40 cellular contexts compared by ENCODE assay signal in the genomic region with DNA sequence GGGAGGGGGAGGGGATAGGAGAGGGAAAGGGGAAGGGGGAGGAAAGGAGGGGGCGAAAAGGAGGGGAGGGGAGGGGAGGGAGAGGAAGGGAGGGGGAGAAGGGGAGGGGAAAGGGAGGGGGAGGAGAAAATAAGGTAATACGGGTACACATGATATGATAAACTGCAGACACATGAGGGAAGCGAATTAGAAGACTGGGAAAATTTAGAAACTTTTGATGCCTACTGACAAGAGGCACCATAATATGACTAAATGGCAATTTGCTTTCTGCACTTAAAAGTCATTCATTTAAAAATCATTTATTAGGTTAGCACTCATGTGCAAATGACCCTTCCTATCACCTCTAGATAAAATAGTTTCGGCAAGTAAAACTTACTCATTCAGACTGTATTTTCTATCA.
"Had no signal": no experiment of that assay in that cellular context is flagged by ENCODE, and none has a peak within 500 bp of the region (broad histone marks: within the 10 kb centered on the region; RNA-seq: fewer than 3 reads in every experiment).

No MANE protein-coding gene starts in this region.

- H3K4me3 ChIP-seq: adrenal gland, ascending aorta, body of pancreas, breast epithelium, cardiac muscle cell had no signal

- H3K4me3 Mint-ChIP-seq: activated naive CD4-positive, alpha-beta T cell treated with anti-CD3 and anti-CD28 coated beads for 36 hours; activated naive CD4-positive, alpha-beta T cell treated with anti-CD3 and anti-CD28 coated beads, Interleukin-2, amount 10 ng/mL, durations not matched to agents 7 days and 5 days; activated naive CD4-positive, alpha-beta T cell treated with anti-CD3 and anti-CD28 coated beads, Interleukin-2, amount 50 U/mL, for 24 hours; activated naive CD8-positive, alpha-beta T cell; activated naive CD8-positive, alpha-beta T cell treated with anti-CD3 and anti-CD28 coated beads for 36 hours; activated naive CD8-positive, alpha-beta T cell treated with anti-CD3 and anti-CD28 coated beads, Interleukin-2, amount 10 ng/mL, durations not matched to agents 7 days and 5 days; activated naive CD8-positive, alpha-beta T cell treated with anti-CD3 and anti-CD28 coated beads, Interleukin-2, amount 50 U/mL, for 24 hours; activated T-cell treated with anti-CD3 and anti-CD28 coated beads, Interleukin-2, amount 50 U/mL, for 24 hours; activated T-cell treated with anti-CD3 and anti-CD28 coated beads, Interleukin-2, amount 50 U/mL, for 4 hours; activated T-cell treated with anti-CD3 and anti-CD28 coated beads, Interleukin-2, amount 50 U/mL, for 72 hours; activated T-helper 1 cell treated with anti-CD3 and anti-CD28 coated beads, Interleukin-12 subunit alpha, Interleukin-12 subunit beta, Interleukin-2, Interleukin-4 antibody, amounts not matched to agents 30 ng/mL and 10 ng/mL and 1 ng/mL, durations not matched to agents 14 hours and 24 hours and 36 hours; activated T-helper 17 cell treated with anti-CD3 and anti-CD28 coated beads, Interleukin-2, amount 50 U/mL, for 72 hours; brain; central memory CD8-positive, alpha-beta T cell had no signal

- H3K9me3 ChIP-seq: adrenal gland, ascending aorta, body of pancreas, breast epithelium had no signal

- H3K9me3 Mint-ChIP-seq: activated naive CD4-positive, alpha-beta T cell treated with anti-CD3 and anti-CD28 coated beads for 36 hours; activated naive CD4-positive, alpha-beta T cell treated with anti-CD3 and anti-CD28 coated beads, Interleukin-2, amount 10 ng/mL, durations not matched to agents 7 days and 5 days; activated naive CD4-positive, alpha-beta T cell treated with anti-CD3 and anti-CD28 coated beads, Interleukin-2, amount 50 U/mL, for 24 hours; activated naive CD4-positive, alpha-beta T cell treated with anti-CD3 and anti-CD28 coated beads, Interleukin-2, amount 50 U/mL, for 72 hours; activated naive CD8-positive, alpha-beta T cell treated with anti-CD3 and anti-CD28 coated beads, Interleukin-2, amount 10 ng/mL, durations not matched to agents 7 days and 5 days; activated naive CD8-positive, alpha-beta T cell treated with anti-CD3 and anti-CD28 coated beads, Interleukin-2, amount 50 U/mL, for 24 hours; activated T-cell treated with anti-CD3 and anti-CD28 coated beads, Interleukin-2, amount 50 U/mL, for 24 hours; activated T-cell treated with anti-CD3 and anti-CD28 coated beads, Interleukin-2, amount 50 U/mL, for 4 hours; activated T-cell treated with anti-CD3 and anti-CD28 coated beads, Interleukin-2, amount 50 U/mL, for 72 hours; activated T-helper 1 cell treated with anti-CD3 and anti-CD28 coated beads, Interleukin-12 subunit alpha, Interleukin-12 subunit beta, Interleukin-2, Interleukin-4 antibody, amounts not matched to agents 30 ng/mL and 10 ng/mL and 1 ng/mL, durations not matched to agents 14 hours and 24 hours and 36 hours; activated T-helper 17 cell treated with anti-CD3 and anti-CD28 coated beads, Interleukin-2, amount 50 U/mL, for 72 hours; activated T-helper 2 cell treated with anti-CD3 and anti-CD28 coated beads, Interferon-gamma antibody, Interleukin-2, Interleukin-4, amounts not matched to agents 10 μg/mL and 5 μg/mL and 100 μg/mL, durations not matched to agents 14 hours and 24 hours and 36 hours; central memory CD8-positive, alpha-beta T cell had no signal

- H3K36me3 ChIP-seq: brain microvascular endothelial cell, breast epithelium, cardiac muscle cell had no signal

- DNase-seq: activated effector memory CD4-positive, alpha-beta T cell treated with anti-CD3 and anti-CD28 coated beads, Interleukin-2, amount 50 U/mL, for 16 hours; activated effector memory CD4-positive, alpha-beta T cell treated with Interleukin-2 at 50 U/mL for 16 hours; activated gamma-delta T cell; activated gamma-delta T cell treated with Interleukin-2 at 50 U/mL for 16 hours; activated naive CD4-positive, alpha-beta T cell; activated naive CD4-positive, alpha-beta T cell treated with anti-CD3 and anti-CD28 coated beads for 36 hours; activated naive CD4-positive, alpha-beta T cell treated with anti-CD3 and anti-CD28 coated beads, Interleukin-2, amount 10 ng/mL, durations not matched to agents 7 days and 5 days; activated naive CD4-positive, alpha-beta T cell treated with anti-CD3 and anti-CD28 coated beads, Interleukin-2, amount 50 U/mL, for 16 hours; activated naive CD4-positive, alpha-beta T cell treated with Interleukin-2 at 50 U/mL for 16 hours; activated naive CD8-positive, alpha-beta T cell treated with anti-CD3 and anti-CD28 coated beads for 36 hours; activated naive CD8-positive, alpha-beta T cell treated with anti-CD3 and anti-CD28 coated beads, Interleukin-2, amount 10 ng/mL, durations not matched to agents 7 days and 5 days; activated naive CD8-positive, alpha-beta T cell treated with anti-CD3 and anti-CD28 coated beads, Interleukin-2, amount 50 U/mL, for 24 hours; activated T-cell treated with anti-CD3 and anti-CD28 coated beads, Interleukin-2, amount 50 U/mL, for 1 hour; activated T-cell treated with anti-CD3 and anti-CD28 coated beads, Interleukin-2, amount 50 U/mL, for 24 hours; activated T-cell treated with anti-CD3 and anti-CD28 coated beads, Interleukin-2, amount 50 U/mL, for 4 hours; activated T-cell treated with anti-CD3 and anti-CD28 coated beads, Interleukin-2, amount 50 U/mL, for 48 hours; activated T-cell treated with anti-CD3 and anti-CD28 coated beads, Interleukin-2, amount 50 U/mL, for 72 hours; adrenal gland; amniotic stem cell; amygdala; anterior cingulate cortex; aorta; body of pancreas; brain microvascular endothelial cell; caudate nucleus; central memory CD4-positive, alpha-beta T cell; cerebellar nuclear complex had no signal

- H3K27me3 Mint-ChIP-seq: activated naive CD4-positive, alpha-beta T cell treated with anti-CD3 and anti-CD28 coated beads, Interleukin-2, amount 10 ng/mL, durations not matched to agents 7 days and 5 days; activated naive CD4-positive, alpha-beta T cell treated with anti-CD3 and anti-CD28 coated beads, Interleukin-2, amount 50 U/mL, for 24 hours; activated naive CD8-positive, alpha-beta T cell; activated naive CD8-positive, alpha-beta T cell treated with anti-CD3 and anti-CD28 coated beads for 36 hours; activated naive CD8-positive, alpha-beta T cell treated with anti-CD3 and anti-CD28 coated beads, Interleukin-2, amount 10 ng/mL, durations not matched to agents 7 days and 5 days; activated naive CD8-positive, alpha-beta T cell treated with anti-CD3 and anti-CD28 coated beads, Interleukin-2, amount 50 U/mL, for 24 hours; activated T-cell treated with anti-CD3 and anti-CD28 coated beads, Interleukin-2, amount 50 U/mL, for 24 hours; activated T-helper 17 cell treated with anti-CD3 and anti-CD28 coated beads, Interleukin-2, amount 50 U/mL, for 72 hours; brain; central memory CD8-positive, alpha-beta T cell had no signal

- H3K27ac ChIP-seq: adrenal gland, ascending aorta, body of pancreas, brain microvascular endothelial cell, breast epithelium, cardiac muscle cell had no signal

- ATAC-seq: activated naive CD4-positive, alpha-beta T cell treated with anti-CD3 and anti-CD28 coated beads, Interleukin-2, amount 50 U/mL, for 72 hours; activated naive CD8-positive, alpha-beta T cell treated with anti-CD3 and anti-CD28 coated beads, Interleukin-2, amount 50 U/mL, for 24 hours; activated T-cell treated with anti-CD3 and anti-CD28 coated beads, Interleukin-2, amount 50 U/mL, for 4 hours; activated T-cell treated with anti-CD3 and anti-CD28 coated beads, Interleukin-2, amount 50 U/mL, for 72 hours; activated T-helper 17 cell treated with anti-CD3 and anti-CD28 coated beads, Interleukin-2, amount 50 U/mL, for 72 hours; body of pancreas had no signal

- H3K4me1 Mint-ChIP-seq: brain had no signal

- H3K27ac Mint-ChIP-seq: activated naive CD4-positive, alpha-beta T cell treated with anti-CD3 and anti-CD28 coated beads for 36 hours; activated naive CD4-positive, alpha-beta T cell treated with anti-CD3 and anti-CD28 coated beads, Interleukin-2, amount 10 ng/mL, durations not matched to agents 7 days and 5 days; activated naive CD4-positive, alpha-beta T cell treated with anti-CD3 and anti-CD28 coated beads, Interleukin-2, amount 50 U/mL, for 24 hours; activated naive CD4-positive, alpha-beta T cell treated with anti-CD3 and anti-CD28 coated beads, Interleukin-2, amount 50 U/mL, for 72 hours; activated naive CD8-positive, alpha-beta T cell; activated naive CD8-positive, alpha-beta T cell treated with anti-CD3 and anti-CD28 coated beads for 36 hours; activated naive CD8-positive, alpha-beta T cell treated with anti-CD3 and anti-CD28 coated beads, Interleukin-2, amount 10 ng/mL, durations not matched to agents 7 days and 5 days; activated naive CD8-positive, alpha-beta T cell treated with anti-CD3 and anti-CD28 coated beads, Interleukin-2, amount 50 U/mL, for 24 hours; activated T-cell treated with anti-CD3 and anti-CD28 coated beads, Interleukin-2, amount 50 U/mL, for 24 hours; activated T-cell treated with anti-CD3 and anti-CD28 coated beads, Interleukin-2, amount 50 U/mL, for 72 hours; activated T-helper 1 cell treated with anti-CD3 and anti-CD28 coated beads, Interleukin-12 subunit alpha, Interleukin-12 subunit beta, Interleukin-2, Interleukin-4 antibody, amounts not matched to agents 30 ng/mL and 10 ng/mL and 1 ng/mL, durations not matched to agents 14 hours and 24 hours and 36 hours; activated T-helper 17 cell treated with anti-CD3 and anti-CD28 coated beads, Interleukin-2, amount 50 U/mL, for 72 hours; activated T-helper 2 cell treated with anti-CD3 and anti-CD28 coated beads, Interferon-gamma antibody, Interleukin-2, Interleukin-4, amounts not matched to agents 10 μg/mL and 5 μg/mL and 100 μg/mL, durations not matched to agents 14 hours and 24 hours and 36 hours; brain had no signal

- H3K4me1 ChIP-seq: ascending aorta, breast epithelium had no signal

- FAIRE-seq: astrocyte, bronchial epithelial cell had no signal

- H3K27me3 ChIP-seq: adrenal gland, ascending aorta, body of pancreas, brain microvascular endothelial cell, breast epithelium, cardiac muscle cell had no signal
